Comparison of ENCODE assay signal across 15 cellular contexts in the genomic region with DNA sequence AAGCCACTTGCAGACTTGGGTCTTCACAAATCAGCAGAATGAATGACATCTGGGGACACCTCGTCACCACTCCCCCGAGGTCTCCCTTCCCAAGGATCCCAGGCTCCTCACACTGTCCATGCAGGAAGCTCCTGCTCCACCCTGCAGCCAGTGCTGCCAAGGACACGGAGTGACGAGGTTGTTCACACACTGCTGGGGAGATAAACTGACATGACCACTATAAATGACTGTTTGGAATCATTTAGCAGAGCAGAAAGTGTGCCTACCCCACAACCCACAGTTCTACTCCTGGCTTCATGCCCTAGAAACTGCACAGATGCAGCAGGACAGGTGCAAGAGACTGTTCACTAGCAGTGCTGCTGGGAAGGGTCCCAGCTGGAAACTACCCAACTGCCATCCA. TPM values are rescaled to one million over a fixed set of nuclear protein-coding genes. Genes with fewer than 3 reads are reported as not detected.
DNase-seq lines count a peak whose midpoint lies in the region; ATAC-seq lines count a peak whose summit lies in the region.
"Had no signal": no experiment of that assay in that cellular context is flagged by ENCODE, and none has a peak within 500 bp of the region (broad histone marks: within the 10 kb centered on the region; RNA-seq: fewer than 3 reads in every experiment).

No MANE protein-coding gene starts in this region.

- intact Hi-C loops in cardiac septum (cut with DNase I) (no loop called here), posterior vena cava (cut with DNase I) (no loop called here)

- ATAC-seq in GM18909 (IDR thresholded peaks at IDR 0.05; ENCODE audit: poor library complexity, unreplicated experiment) (no peak), HG02981 (IDR thresholded peaks at IDR 0.05; ENCODE audit: unreplicated experiment) (no peak)
- ATAC-seq: CD8-positive, alpha-beta T cell had no signal

- DNase-seq in LHCN-M2 (ENCODE audit: low read depth): peak; percentile 2
- DNase-seq in NCI-H2029 treated with DMSO at 0.1 percent for 48 hours (lab: John Stamatoyannopoulos, UW): peak; percentile 62
- peak; percentile 36 for DNase-seq in cardiac septum (ENCODE audit: low spot score)
- DNase-seq in posterior vena cava (ENCODE audit: low spot score): peak; percentile 59
- DNase-seq in cerebellum (ENCODE audit: low spot score): no peak
- DNase-seq: CD8-positive, alpha-beta T cell; MM.1S; NCI-H1436; NCI-H2081 treated with DMSO at 0.1 percent for 48 hours; NCI-H226; NCI-H526 treated with DMSO at 0.1 percent for 48 hours had no signal

RNA-seq across cellular contexts. Expression of a gene that starts 19.7 kb away (rescaled TPM):
- total RNA-seq in LHCN-M2 (2014; rRNA removed) (not detected in 2 replicates), cardiac septum (0.78 TPM), posterior vena cava (not detected), cerebellum (0.45 TPM)
- polyA plus RNA-seq in LHCN-M2 (2012): not detected
- total RNA-seq: CD8-positive, alpha-beta T cell; Daoy had no signal
- polyA plus RNA-seq: BJ had no signal

RNA-seq across cellular contexts. Expression of a gene that starts 36.1 kb away (rescaled TPM):
- total RNA-seq in LHCN-M2 (2014; rRNA removed) (not detected in 2 replicates), cardiac septum (0.51 TPM), posterior vena cava (1 to 10 TPM; 1.4 TPM), cerebellum (0.82 TPM)
- not detected for polyA plus RNA-seq in LHCN-M2 (2012)
- total RNA-seq: Daoy had no signal

RNA-seq across cellular contexts. Expression of a gene that starts 43.8 kb away (rescaled TPM):
- 0.23 and 0.96 TPM in 2 replicates for total RNA-seq in LHCN-M2 (2014; rRNA removed)
- 2.1 TPM for polyA plus RNA-seq in LHCN-M2 (2012)
- 32.5 TPM for total RNA-seq in cardiac septum
- 10 to 100 TPM; 12.1 to 12.5 TPM for total RNA-seq in posterior vena cava
- total RNA-seq in cerebellum: 3.2 TPM
